Comparison of ENCODE assay signal across 8 cellular contexts in genomic region chr22:50627452-50627913, GRCh38. TPM values are rescaled to one million over a fixed set of nuclear protein-coding genes. Genes with fewer than 3 reads are reported as not detected.
DNase-seq lines count a peak whose midpoint lies in the region; ATAC-seq and TF ChIP-seq lines count a peak whose summit lies in the region.

No MANE protein-coding gene starts in this region.

- no peak for TF ChIP-seq CTCF in neural crest cell (conservative IDR thresholded peaks at IDR 0.05)

- peaks cover 5% of the 10 kb centered on the region for H3K27me3 Mint-ChIP-seq in neural crest cell (ENCODE audit: low read depth)

- H3K27me3 ChIP-seq in HAP-1 (ENCODE audit: low read depth), result no peaks in the 10 kb centered on the region

- H3K9me3 Mint-ChIP-seq in neural crest cell, result no peaks in the 10 kb centered on the region

- peak; percentile 53 for DNase-seq in Caki2 (ENCODE audit: low read depth)
- peak in 1 of 2 experiments; percentile 54 for DNase-seq in HAP-1 (ENCODE audit: low spot score in 2 of 2)
- peak; percentile 36 for DNase-seq in SW480 (ENCODE audit: low spot score)
- peak; percentile 52 to 60 for DNase-seq in erythroblast (lab: John Stamatoyannopoulos, UW)
- peak; percentile 41 for DNase-seq in neural crest cell (ENCODE audit: low read depth, low spot score)
- DNase-seq in 8988T, result no peak
- no peak for DNase-seq in ecto neural progenitor cell (ENCODE audit: low spot score)

- H3K4me1 Mint-ChIP-seq in neural crest cell, result peaks cover 14% of the 10 kb centered on the region

- TF ChIP-seq POLR2A in erythroblast (IDR thresholded peaks at IDR 0.05; ENCODE audit: low read length), result no peak

- H3K27ac Mint-ChIP-seq in neural crest cell (ENCODE audit: unreplicated experiment), result no peak overlapping the region

- H3K36me3 Mint-ChIP-seq in neural crest cell (ENCODE audit: low read depth), result no peaks in the 10 kb centered on the region

- in situ Hi-C loops in Caki2 (cut with HindIII; ENCODE audit: low pct_unique_long_range_greater_than_20kb, low sequenced_read_pairs), result no loop called here
- in situ Hi-C loops in HAP-1 (cut with MboI; ENCODE audit: low sequenced_read_pairs), result no loop called here

- H3K4me3 Mint-ChIP-seq in neural crest cell, result peak overlapping the region; percentile 81

- H3K9me3 ChIP-seq in HAP-1, result no peaks in the 10 kb centered on the region

- H3K4me1 ChIP-seq in HAP-1, result peaks cover 7% of the 10 kb centered on the region

- peak overlapping the region; percentile 84 for H3K4me3 ChIP-seq in HAP-1

- no peaks in the 10 kb centered on the region for H3K36me3 ChIP-seq in HAP-1 (replicated peaks)

- ATAC-seq in HG03175 (IDR thresholded peaks at IDR 0.05; ENCODE audit: unreplicated experiment), result no peak

RNA-seq across cellular contexts. Expression of gene ARSA, which starts 0.5 kb away (rescaled TPM):
- total RNA-seq in Caki2 (2014; rRNA removed; shearing (Covaris generic); ENCODE audit: low replicate concordance), result 32.4 and 49.5 TPM in 2 replicates
- 14.6 and 16.1 TPM in 2 replicates for total RNA-seq in neural crest cell

RNA-seq across cellular contexts. Expression of gene MAPK8IP2, which starts 26.9 kb away (rescaled TPM):
- 3.0 and 5.5 TPM in 2 replicates for total RNA-seq in Caki2 (2014; rRNA removed; shearing (Covaris generic); ENCODE audit: low replicate concordance)
- 30.4 and 31.8 TPM in 2 replicates for total RNA-seq in neural crest cell

RNA-seq across cellular contexts. Expression of gene CHKB, which starts 44.8 kb away (rescaled TPM):
- total RNA-seq in Caki2 (2014; rRNA removed; shearing (Covaris generic); ENCODE audit: low replicate concordance), result 21.9 and 32.2 TPM in 2 replicates
- total RNA-seq in neural crest cell, result 88.1 and 91.3 TPM in 2 replicates

RNA-seq across cellular contexts. Expression of gene SHANK3, which starts 45.1 kb away (rescaled TPM):
- total RNA-seq in Caki2 (2014; rRNA removed; shearing (Covaris generic); ENCODE audit: low replicate concordance), result 1.1 and 2.3 TPM in 2 replicates
- 15.2 and 15.4 TPM in 2 replicates for total RNA-seq in neural crest cell

RNA-seq across cellular contexts. Expression of gene CPT1B, which starts 49.3 kb away (rescaled TPM):
- 0.35 and 10.4 TPM in 2 replicates for total RNA-seq in Caki2 (2014; rRNA removed; shearing (Covaris generic); ENCODE audit: low replicate concordance)
- 81.2 and 84.1 TPM in 2 replicates for total RNA-seq in neural crest cell

Comparison
In these comparisons a context has a peak if more than half of its experiments do, and no peak if none do; other contexts are left out.
1. DNase-seq: peak in Caki2 (single experiment), SW480 (single experiment), erythroblast (2 of 2) and neural crest cell (single experiment); none in 8988T (single experiment) and ecto neural progenitor cell (single experiment).